In the genomic region with DNA sequence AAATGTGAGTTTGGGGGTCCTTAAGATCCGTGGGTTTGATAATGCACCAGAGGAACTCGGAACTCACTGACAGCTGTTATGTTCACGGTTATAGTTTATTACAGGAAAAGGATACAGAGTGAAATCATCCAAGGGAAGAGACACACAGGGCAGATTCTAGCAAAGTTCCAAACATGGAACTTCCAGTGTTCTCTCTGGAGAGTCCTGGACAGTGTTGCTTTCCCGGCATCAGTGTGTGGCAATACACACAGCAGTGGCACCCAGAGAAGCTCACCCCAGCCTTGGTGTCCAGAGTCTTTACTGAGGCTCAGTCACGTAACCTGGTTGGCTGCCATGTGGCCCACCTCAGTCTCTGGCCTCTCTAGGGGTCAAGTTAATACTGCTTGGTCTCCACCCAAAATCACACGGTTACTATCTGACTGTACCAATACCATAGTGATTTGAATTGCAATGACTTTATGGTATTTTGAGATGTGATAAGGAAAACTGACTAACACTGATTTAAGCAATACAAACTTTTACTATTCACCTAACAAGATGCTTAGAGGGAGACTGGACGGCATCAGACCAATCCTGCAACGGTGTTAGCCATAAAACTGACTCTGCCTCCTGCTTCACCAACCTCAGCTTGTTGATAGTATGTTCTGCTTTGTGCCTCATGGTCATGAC, we compare ENCODE assay signal across 24 cellular contexts. TPM values are rescaled to one million over a fixed set of nuclear protein-coding genes. Genes with fewer than 3 reads are reported as not detected.
A peak's percentile ranks its signal among the peaks of the same experiment; 100 is the strongest.
DNase-seq lines count a peak whose midpoint lies in the region; ATAC-seq, FAIRE-seq and TF ChIP-seq lines count a peak whose summit lies in the region.
"Had no signal": no experiment of that assay in that cellular context is flagged by ENCODE, and none has a peak within 500 bp of the region (broad histone marks: within the 10 kb centered on the region; RNA-seq: fewer than 3 reads in every experiment).

No MANE protein-coding gene starts in this region.

- in situ Hi-C loops in K562 (cut with MboI) = no loop called here

- H3K9me3 ChIP-seq in K562 (replicated peaks; ENCODE audit: control insufficient read depth, insufficient read depth, low read depth, low read length) (0 out of 2 replicates have a peak, but pooled peaks cover 2% of the 10 kb centered on the region), hepatocyte (ENCODE audit: low read depth) (no peaks in the 10 kb centered on the region), mesenchymal stem cell (ENCODE audit: control insufficient read depth, low read length) (no peaks in the 10 kb centered on the region)
- H3K9me3 ChIP-seq: HAP-1 had no signal

- H3K4me1 ChIP-seq in K562 (replicated peaks in 1 of 2; ENCODE audit: control insufficient read depth in 2 of 2, insufficient read depth in 2 of 2, low read length in 2 of 2) (no peaks in the 10 kb centered on the region), hepatocyte (ENCODE audit: insufficient read depth) (no peaks in the 10 kb centered on the region), mesenchymal stem cell (ENCODE audit: control insufficient read depth, insufficient read depth, low read depth, low read length) (no peaks in the 10 kb centered on the region)
- H3K4me1 ChIP-seq: HAP-1 had no signal

- H3K18ac ChIP-seq in mesenchymal stem cell (ENCODE audit: low read depth in 1 of 2, low read length in 2 of 2) = no peak overlapping the region

- H3K27ac ChIP-seq in K562 (ENCODE audit: extremely low read depth, low read depth, low read length) (no peak overlapping the region), hepatocyte (peak overlapping the region; percentile 2), mesenchymal stem cell (ENCODE audit: low read length, poor library complexity, severe bottlenecking) (no peak overlapping the region)

- H3K23ac ChIP-seq in mesenchymal stem cell (ENCODE audit: low read length in 2 of 2) = no peak overlapping the region

- H2AFZ ChIP-seq in K562 (ENCODE audit: low read depth, low read length) = no peak overlapping the region
- H2AFZ ChIP-seq in hepatocyte = no peak overlapping the region
- no peak overlapping the region for H2AFZ ChIP-seq in mesenchymal stem cell (ENCODE audit: low read depth, low read length)

- H2BK12ac ChIP-seq in mesenchymal stem cell (ENCODE audit: low read length in 2 of 2) = peak overlapping the region in 1 of 2 experiments; percentile 56

- no peak overlapping the region for H2BK15ac ChIP-seq in mesenchymal stem cell (ENCODE audit: low read depth, poor library complexity, severe bottlenecking)

- no TSS peak for BruUV-seq in K562 (replicated peaks; lab: Mats Ljungman, UMichigan)

- H2BK5ac ChIP-seq in mesenchymal stem cell (ENCODE audit: low read depth, low read length, poor library complexity, severe bottlenecking) = no peak overlapping the region

- H2AK5ac ChIP-seq in mesenchymal stem cell (ENCODE audit: low read length, severe bottlenecking) = no peak overlapping the region

- TF ChIP-seq POLR2A in K562 (conservative IDR thresholded peaks at IDR 0.05) = no peak

- FAIRE-seq in K562 (lab: Jason Lieb, UNC) = no peak
- FAIRE-seq: GM12891, GM18507, H54 had no signal

- POLR2A ChIA-PET in K562 (lab: Yijun Ruan, JAX) = no interaction called here

- intact Hi-C loops in K562 (cut with micrococcal nuclease) = no loop called here

- H4K20me1 ChIP-seq in K562 (replicated peaks; ENCODE audit: control insufficient read depth, insufficient read depth, low read length) (no peaks in the 10 kb centered on the region), hepatocyte (ENCODE audit: insufficient read depth, poor library complexity, severe bottlenecking) (no peaks in the 10 kb centered on the region)

- TF ChIP-seq RAD21 in K562 (CRISPR knock-in tag; conservative IDR thresholded peaks at IDR 0.05 in 1 of 2, IDR thresholded peaks at IDR 0.05 in 1 of 2) = no peak

- H3K9ac ChIP-seq in K562 (ENCODE audit: insufficient read depth in 1 of 2, low read depth in 2 of 2, low read length in 2 of 2) (no peak overlapping the region), mesenchymal stem cell (ENCODE audit: low read length) (no peak overlapping the region)

- no peak for TF ChIP-seq EP300 in K562 (IDR thresholded peaks at IDR 0.05; ENCODE audit: low read length)

- H3K4ac ChIP-seq in mesenchymal stem cell (ENCODE audit: low read depth in 1 of 2, low read length in 2 of 2) = no peak overlapping the region

- H3K36me3 ChIP-seq in K562 (ENCODE audit: control insufficient read depth, insufficient read depth, low read length) = no peaks in the 10 kb centered on the region
- H3K36me3 ChIP-seq in hepatocyte (replicated peaks; ENCODE audit: insufficient read depth, low read depth) = no peaks in the 10 kb centered on the region
- no peaks in the 10 kb centered on the region for H3K36me3 ChIP-seq in mesenchymal stem cell (ENCODE audit: control insufficient read depth in 1 of 2, insufficient read depth in 2 of 2, low read depth in 1 of 2, low read length in 2 of 2)
- H3K36me3 ChIP-seq: HAP-1 had no signal

- H3K9me2 ChIP-seq in hepatocyte (replicated peaks; ENCODE audit: insufficient read depth) = no peaks in the 10 kb centered on the region

- H3K9me1 ChIP-seq in K562 (ENCODE audit: control insufficient read depth, insufficient read depth, low read length) = no peaks in the 10 kb centered on the region

- no peak overlapping the region for H4K91ac ChIP-seq in mesenchymal stem cell (ENCODE audit: low read length)

- no peak overlapping the region for H3K14ac ChIP-seq in mesenchymal stem cell (ENCODE audit: low read length in 2 of 2)

- peaks cover 12 to 28% of the 10 kb centered on the region in 2 experiments for H3K27me3 ChIP-seq in K562 (ENCODE audit: control insufficient read depth in 2 of 2, insufficient read depth in 2 of 2, low read length in 2 of 2)
- H3K27me3 ChIP-seq in hepatocyte = no peaks in the 10 kb centered on the region
- H3K27me3 ChIP-seq in mesenchymal stem cell (ENCODE audit: control insufficient read depth in 1 of 2, insufficient read depth in 1 of 2, low read length in 2 of 2) = peaks cover 4 to 6% of the 10 kb centered on the region in 2 experiments

- ATAC-seq in K562 = peak; percentile 25
- ATAC-seq in HG03457 (IDR thresholded peaks at IDR 0.05; ENCODE audit: unreplicated experiment) = no peak
- ATAC-seq in GM18517 (IDR thresholded peaks at IDR 0.05; ENCODE audit: unreplicated experiment) = no peak

- no peak for TF ChIP-seq CTCF in K562 (IDR thresholded peaks at IDR 0.05 in 2 of 3, conservative IDR thresholded peaks at IDR 0.05 in 1 of 3; ENCODE audit: insufficient read depth in 2 of 3, low read depth in 1 of 3, low read length in 3 of 3)
- no peak for TF ChIP-seq CTCF in hepatocyte (IDR thresholded peaks at IDR 0.05; ENCODE audit: poor library complexity)

- peak overlapping the region; percentile 55 for H4K8ac ChIP-seq in mesenchymal stem cell (ENCODE audit: low read length)

- CTCF ChIA-PET in K562 (lab: Yijun Ruan, JAX; ENCODE audit: low intra/inter-chr PET ratio) = no interaction called here

- DNase-seq in K562 (ENCODE audit: extremely low read depth in 1 of 4, low spot score in 3 of 4) (no peak), hepatocyte (ENCODE audit: low spot score) (no peak), mesenchymal stem cell (no peak), A172 (ENCODE audit: low spot score) (no peak)
- DNase-seq: 8988T; C1 segment of cervical spinal cord; Calu3; CD4-positive, alpha-beta memory T cell; COR-L47; DMS53; DMS79 treated with DMSO at 0.1 percent for 48 hours; GF-D8; GOT3; HFFc6 had no signal

- no peaks in the 10 kb centered on the region for H3K79me1 ChIP-seq in mesenchymal stem cell (replicated peaks; ENCODE audit: low read length, poor library complexity, severe bottlenecking)

- H2BK120ac ChIP-seq in mesenchymal stem cell (ENCODE audit: low read depth, low read length) = no peak overlapping the region

- H3K4me3 ChIP-seq in K562 = no peak overlapping the region
- H3K4me3 ChIP-seq in hepatocyte = no peak overlapping the region
- H3K4me3 ChIP-seq in mesenchymal stem cell (ENCODE audit: insufficient read depth in 1 of 2, low read depth in 1 of 2, low read length in 2 of 2) = no peak overlapping the region
- H3K4me3 ChIP-seq: HAP-1 had no signal

- no peak overlapping the region for H3K4me2 ChIP-seq in K562 (ENCODE audit: insufficient read depth, low read length)
- H3K4me2 ChIP-seq in hepatocyte = no peak overlapping the region
- no peak overlapping the region for H3K4me2 ChIP-seq in mesenchymal stem cell (ENCODE audit: low read length, poor library complexity, severe bottlenecking)

- H3K79me2 ChIP-seq in K562 (ENCODE audit: control insufficient read depth, insufficient read depth, low read length) = no peaks in the 10 kb centered on the region
- no peaks in the 10 kb centered on the region for H3K79me2 ChIP-seq in hepatocyte

- 1% methylated on average over 8 of the region's 8 CpGs for WGBS in K562 (ENCODE audit: insufficient coverage, low coverage, missing lambda C conversion rate)
- 76% methylated on average over 8 of the region's 8 CpGs for WGBS in hepatocyte (ENCODE audit: low lambda C conversion rate, missing lambda C conversion rate)
- WGBS in mesenchymal stem cell = 53% methylated on average over 7 of the region's 8 CpGs

RNA-seq across cellular contexts. Expression of a gene that starts 8.1 kb away (rescaled TPM):
- total RNA-seq in K562 (2011; cell fraction: chromatin; rRNA removed; ENCODE audit: low replicate concordance) = 0.28 and 1.1 TPM in 2 replicates
- total RNA-seq in K562 (2011; cell fraction: nucleolus; rRNA removed) = 0.33 and 0.53 TPM in 2 replicates
- total RNA-seq in K562 (2011; cell fraction: nucleoplasm; rRNA removed) = 0.61 and 0.88 TPM in 2 replicates
- total RNA-seq in K562 (2014; rRNA removed) = 0.14 and 0.41 TPM in 2 replicates
- 0.64 and 0.84 TPM in 2 replicates for total RNA-seq in K562 (2014; rRNA removed; fragmentation: Illumina TruSeq; extraction: Trizol)
- total RNA-seq in K562 (2015; rRNA removed; fragmentation: Illumina TruSeq; extraction: Trizol) = 1.2 and 1.4 TPM in 2 replicates
- total RNA-seq in K562 (2021) = 0.71 and 0.87 TPM in 2 replicates
- 0.14 and 0.75 TPM in 2 replicates for polyA plus RNA-seq in K562 (2011; rRNA removed)
- 0.09 and 0.12 TPM in 2 replicates for polyA plus RNA-seq in K562 (2011; cell fraction: cytosol; rRNA removed)
- polyA plus RNA-seq in K562 (2011; cell fraction: nucleus; rRNA removed) = 0.11 TPM in 1 of 2 replicates, not detected in the other
- polyA plus RNA-seq in K562 (2012) = 1.1 and 1.7 TPM in 2 replicates
- 0.83 and 1.1 TPM in 2 replicates for polyA plus RNA-seq in K562 (2014; fragmentation: Illumina TruSeq; extraction: Trizol)
- under 1 TPM; 0.17 to 0.53 TPM for polyA plus RNA-seq in K562 (2014; fragmentation: Nextera tagmentation; extraction: Ambion mirVana)
- 0.78 and 2.1 TPM in 2 replicates for polyA plus RNA-seq in K562 (2014; rRNA removed)
- 0.21 TPM in 1 of 2 replicates, not detected in the other for polyA minus RNA-seq in K562 (2011; rRNA and poly(A)+ RNA removed)
- 0.38 and 0.55 TPM in 2 replicates for polyA minus RNA-seq in K562 (2011; cell fraction: cytosol; rRNA and poly(A)+ RNA removed)
- polyA minus RNA-seq in K562 (2011; cell fraction: nucleus; rRNA and poly(A)+ RNA removed) = 0.22 TPM in 1 of 2 replicates, not detected in the other
- 159 and 166 TPM in 2 replicates for total RNA-seq in hepatocyte
- 214 and 222 TPM in 2 replicates for polyA plus RNA-seq in hepatocyte
- 214 TPM for polyA plus RNA-seq in mesenchymal stem cell (2013, experiment 1 of 2)
- polyA plus RNA-seq in mesenchymal stem cell (2013, experiment 2 of 2) = 220 TPM
- total RNA-seq in A172 (2014; rRNA removed; shearing (Covaris generic)) = 28.0 and 31.4 TPM in 2 replicates

RNA-seq across cellular contexts. Expression of a gene that starts 43.7 kb away (rescaled TPM):
- not detected in 2 replicates for total RNA-seq in K562 (2011; cell fraction: chromatin; rRNA removed; ENCODE audit: low replicate concordance)
- not detected in 2 replicates for total RNA-seq in K562 (2011; cell fraction: nucleolus; rRNA removed)
- total RNA-seq in K562 (2011; cell fraction: nucleoplasm; rRNA removed) = not detected in 2 replicates
- 0.12 TPM in 1 of 2 replicates, not detected in the other for total RNA-seq in K562 (2014; rRNA removed)
- 0.11 TPM in 1 of 2 replicates, not detected in the other for total RNA-seq in K562 (2014; rRNA removed; fragmentation: Illumina TruSeq; extraction: Trizol)
- 0.11 TPM in 1 of 2 replicates, not detected in the other for total RNA-seq in K562 (2015; rRNA removed; fragmentation: Illumina TruSeq; extraction: Trizol)
- total RNA-seq in K562 (2021) = not detected in 2 replicates
- not detected in 2 replicates for polyA plus RNA-seq in K562 (2011; rRNA removed)
- polyA plus RNA-seq in K562 (2011; cell fraction: cytosol; rRNA removed) = not detected in 2 replicates
- polyA plus RNA-seq in K562 (2011; cell fraction: nucleus; rRNA removed) = not detected in 2 replicates
- 0.07 and 0.87 TPM in 2 replicates for polyA plus RNA-seq in K562 (2012)
- 0.06 TPM in 1 of 2 replicates, not detected in the other for polyA plus RNA-seq in K562 (2014; fragmentation: Illumina TruSeq; extraction: Trizol)
- under 1 TPM in 1 of 2 experiments, not detected in 1; 0.18 TPM for polyA plus RNA-seq in K562 (2014; fragmentation: Nextera tagmentation; extraction: Ambion mirVana)
- polyA plus RNA-seq in K562 (2014; rRNA removed) = 0.34 TPM in 1 of 2 replicates, not detected in the other
- polyA minus RNA-seq in K562 (2011; rRNA and poly(A)+ RNA removed) = not detected in 2 replicates
- not detected in 2 replicates for polyA minus RNA-seq in K562 (2011; cell fraction: cytosol; rRNA and poly(A)+ RNA removed)
- polyA minus RNA-seq in K562 (2011; cell fraction: nucleus; rRNA and poly(A)+ RNA removed) = not detected in 2 replicates
- total RNA-seq in hepatocyte = 0.56 and 0.80 TPM in 2 replicates
- 0.72 TPM in 1 of 2 replicates, not detected in the other for polyA plus RNA-seq in hepatocyte
- polyA plus RNA-seq in mesenchymal stem cell (2013, experiment 1 of 2) = not detected
- not detected for polyA plus RNA-seq in mesenchymal stem cell (2013, experiment 2 of 2)
- total RNA-seq in A172 (2014; rRNA removed; shearing (Covaris generic)) = 0.12 and 1.2 TPM in 2 replicates
- total RNA-seq: A673; Calu3; CD4-positive, alpha-beta memory T cell; Daoy; G401; HFFc6 had no signal
- polyA plus RNA-seq: BJ; CD4-positive, alpha-beta memory T cell had no signal

RNA-seq across cellular contexts. Expression of a gene that starts 43.7 kb away (rescaled TPM):
- not detected in 2 replicates for total RNA-seq in K562 (2011; cell fraction: chromatin; rRNA removed; ENCODE audit: low replicate concordance)
- total RNA-seq in K562 (2011; cell fraction: nucleolus; rRNA removed) = not detected in 2 replicates
- total RNA-seq in K562 (2011; cell fraction: nucleoplasm; rRNA removed) = not detected in 2 replicates
- total RNA-seq in K562 (2014; rRNA removed) (not detected in 2 replicates), K562 (2014; rRNA removed; fragmentation: Illumina TruSeq; extraction: Trizol) (not detected in 2 replicates), K562 (2015; rRNA removed; fragmentation: Illumina TruSeq; extraction: Trizol) (not detected in 2 replicates), K562 (2021) (not detected in 2 replicates), hepatocyte (not detected in 2 replicates)
- polyA plus RNA-seq in K562 (2011; rRNA removed) (not detected in 2 replicates), K562 (2014; fragmentation: Illumina TruSeq; extraction: Trizol) (not detected in 2 replicates), K562 (2014; fragmentation: Nextera tagmentation; extraction: Ambion mirVana) (not detected), K562 (2014; rRNA removed) (not detected in 2 replicates), hepatocyte (not detected in 2 replicates)
- not detected in 2 replicates for polyA plus RNA-seq in K562 (2011; cell fraction: cytosol; rRNA removed)
- polyA plus RNA-seq in K562 (2011; cell fraction: nucleus; rRNA removed) = not detected in 2 replicates
- not detected in 2 replicates for polyA plus RNA-seq in K562 (2012)
- not detected in 2 replicates for polyA minus RNA-seq in K562 (2011; rRNA and poly(A)+ RNA removed)
- not detected in 2 replicates for polyA minus RNA-seq in K562 (2011; cell fraction: cytosol; rRNA and poly(A)+ RNA removed)
- not detected in 2 replicates for polyA minus RNA-seq in K562 (2011; cell fraction: nucleus; rRNA and poly(A)+ RNA removed)
- not detected for polyA plus RNA-seq in mesenchymal stem cell (2013, experiment 1 of 2)
- not detected for polyA plus RNA-seq in mesenchymal stem cell (2013, experiment 2 of 2)
- total RNA-seq in A172 (2014; rRNA removed; shearing (Covaris generic)) = not detected in 2 replicates
- total RNA-seq: A673; Calu3; CD4-positive, alpha-beta memory T cell; Daoy; G401; HFFc6 had no signal
- polyA plus RNA-seq: BJ; CD4-positive, alpha-beta memory T cell had no signal

RNA-seq across cellular contexts. Expression of a gene that starts 53.8 kb away (rescaled TPM):
- 67.3 and 149 TPM in 2 replicates for total RNA-seq in K562 (2011; cell fraction: chromatin; rRNA removed; ENCODE audit: low replicate concordance)
- total RNA-seq in K562 (2011; cell fraction: nucleolus; rRNA removed) = 99.9 and 106 TPM in 2 replicates
- total RNA-seq in K562 (2011; cell fraction: nucleoplasm; rRNA removed) = 117 and 138 TPM in 2 replicates
- total RNA-seq in K562 (2014; rRNA removed) (22.4 and 33.3 TPM in 2 replicates), K562 (2014; rRNA removed; fragmentation: Illumina TruSeq; extraction: Trizol) (19.0 and 23.3 TPM in 2 replicates), K562 (2015; rRNA removed; fragmentation: Illumina TruSeq; extraction: Trizol) (22.5 and 24.4 TPM in 2 replicates), K562 (2021) (89.2 and 92.9 TPM in 2 replicates), hepatocyte (55.1 and 65.9 TPM in 2 replicates)
- polyA plus RNA-seq in K562 (2011; rRNA removed) (42.9 and 65.1 TPM in 2 replicates), K562 (2014; fragmentation: Illumina TruSeq; extraction: Trizol) (65.0 and 66.6 TPM in 2 replicates), K562 (2014; fragmentation: Nextera tagmentation; extraction: Ambion mirVana) (1 to 10 TPM; 5.8 to 6.6 TPM), K562 (2014; rRNA removed) (47.2 and 57.2 TPM in 2 replicates), hepatocyte (90.4 and 104 TPM in 2 replicates)
- 52.8 and 88.0 TPM in 2 replicates for polyA plus RNA-seq in K562 (2011; cell fraction: cytosol; rRNA removed)
- polyA plus RNA-seq in K562 (2011; cell fraction: nucleus; rRNA removed) = 52.2 and 85.9 TPM in 2 replicates
- 44.4 and 57.4 TPM in 2 replicates for polyA plus RNA-seq in K562 (2012)
- 21.6 and 45.5 TPM in 2 replicates for polyA minus RNA-seq in K562 (2011; rRNA and poly(A)+ RNA removed)
- 28.6 and 45.2 TPM in 2 replicates for polyA minus RNA-seq in K562 (2011; cell fraction: cytosol; rRNA and poly(A)+ RNA removed)
- polyA minus RNA-seq in K562 (2011; cell fraction: nucleus; rRNA and poly(A)+ RNA removed) = 20.1 and 21.1 TPM in 2 replicates
- 42.9 TPM for polyA plus RNA-seq in mesenchymal stem cell (2013, experiment 1 of 2)
- polyA plus RNA-seq in mesenchymal stem cell (2013, experiment 2 of 2) = 44.5 TPM
- total RNA-seq in A172 (2014; rRNA removed; shearing (Covaris generic)) = 35.0 and 38.4 TPM in 2 replicates

Comparison
In these comparisons a context has a peak if more than half of its experiments do, and no peak if none do; other contexts are left out.
1. RNA of a gene that starts 8.1 kb away (total RNA-seq): 159 to 166 TPM in hepatocyte and 28.0 to 31.4 TPM in A172; 0.14 to 1.4 TPM in K562; every median in the first group is over 10 times any median in the second.